Comparison of ENCODE assay signal across 9 cellular contexts in the genomic region with DNA sequence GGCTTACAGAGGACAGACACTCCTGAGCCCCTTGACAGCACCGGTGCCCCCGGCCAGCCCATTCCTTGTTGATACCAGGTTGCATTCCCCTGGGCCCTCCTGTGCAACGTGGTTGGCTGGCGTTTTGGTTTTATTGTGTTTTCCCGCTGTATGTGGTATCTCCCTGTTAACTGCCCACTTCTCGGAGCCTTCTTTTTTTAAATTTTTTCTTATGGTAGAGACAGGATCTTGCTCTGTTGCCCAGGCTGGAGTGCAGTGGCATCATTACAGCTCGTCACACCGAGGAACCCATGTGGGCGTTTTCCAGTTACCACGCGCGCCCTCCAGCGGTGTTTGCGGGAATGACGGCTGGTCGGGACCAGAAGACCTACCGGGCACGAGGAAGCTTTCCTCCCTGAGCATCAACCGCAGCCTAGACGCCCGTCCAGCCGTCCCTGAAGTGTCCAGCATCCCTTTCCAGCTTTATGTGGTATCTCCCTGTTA. TPM values are rescaled to one million over a fixed set of nuclear protein-coding genes. Genes with fewer than 3 reads are reported as not detected.
DNase-seq lines count a peak whose midpoint lies in the region; ATAC-seq and TF ChIP-seq lines count a peak whose summit lies in the region.
"Had no signal": no experiment of that assay in that cellular context is flagged by ENCODE, and none has a peak within 500 bp of the region (broad histone marks: within the 10 kb centered on the region; RNA-seq: fewer than 3 reads in every experiment).

No MANE protein-coding gene starts in this region.

- in situ Hi-C loops in GM13977 (cut with MboI; ENCODE audit: low pct_unique_long_range_greater_than_20kb, low sequenced_read_pairs, unreplicated experiment): no loop called here

- TF ChIP-seq CTCF in AG04449 (IDR thresholded peaks at IDR 0.05; ENCODE audit: insufficient read depth, low read length, missing control alignments): peak; percentile 63
- peak; percentile 84 for TF ChIP-seq CTCF in GM13977 (IDR thresholded peaks at IDR 0.05; ENCODE audit: extremely low read depth, insufficient read depth, missing control alignments)
- TF ChIP-seq CTCF in endodermal cell (conservative IDR thresholded peaks at IDR 0.05): peak; percentile 76
- peak; percentile 45 to 58 (median 54) for TF ChIP-seq CTCF in nephron (IDR thresholded peaks at IDR 0.05; ENCODE audit: unreplicated experiment in 3 of 3)
- TF ChIP-seq CTCF in thoracic aorta (IDR thresholded peaks at IDR 0.05): peak; percentile 51

- H3K4me1 Mint-ChIP-seq in activated CD8-positive, alpha-beta T cell treated with anti-CD3 and anti-CD28 coated beads, Interleukin-2, amount 10 ng/mL, durations not matched to agents 7 days and 5 days (ENCODE audit: low read depth): peaks cover 21% of the 10 kb centered on the region
- H3K4me1 Mint-ChIP-seq in endodermal cell: no peaks in the 10 kb centered on the region
- H3K4me1 Mint-ChIP-seq in nephron: peaks cover 8% of the 10 kb centered on the region

- ATAC-seq in activated CD8-positive, alpha-beta T cell treated with anti-CD3 and anti-CD28 coated beads, Interleukin-2, amount 10 ng/mL, durations not matched to agents 7 days and 5 days: peak; percentile 61
- ATAC-seq in thoracic aorta (ENCODE audit: insufficient number of reproducible peaks, low FRiP score, low read depth) (no peak), HG02840 (IDR thresholded peaks at IDR 0.05; ENCODE audit: low FRiP score, unreplicated experiment) (no peak)

- H3K36me3 Mint-ChIP-seq in activated CD8-positive, alpha-beta T cell treated with anti-CD3 and anti-CD28 coated beads, Interleukin-2, amount 10 ng/mL, durations not matched to agents 7 days and 5 days (ENCODE audit: low read depth): no peaks in the 10 kb centered on the region
- no peaks in the 10 kb centered on the region for H3K36me3 Mint-ChIP-seq in endodermal cell (ENCODE audit: low read depth)
- no peaks in the 10 kb centered on the region for H3K36me3 Mint-ChIP-seq in nephron (ENCODE audit: low read depth)

- H3K9me3 Mint-ChIP-seq in activated CD8-positive, alpha-beta T cell treated with anti-CD3 and anti-CD28 coated beads, Interleukin-2, amount 10 ng/mL, durations not matched to agents 7 days and 5 days (ENCODE audit: insufficient read depth): no peaks in the 10 kb centered on the region
- peaks cover 16% of the 10 kb centered on the region for H3K9me3 Mint-ChIP-seq in endodermal cell
- H3K9me3 Mint-ChIP-seq in nephron: peaks cover 3% of the 10 kb centered on the region

- POLR2A ChIA-PET in AG04449 (lab: Yijun Ruan, JAX): interaction anchor here (1.0 kb wide), 1 partner anchor 18 kb away, joined by 3 read pairs; no protein-coding TSS in a partner anchor
- POLR2A ChIA-PET in activated CD8-positive, alpha-beta T cell treated with anti-CD3 and anti-CD28 coated beads, Interleukin-2, amount 10 ng/mL, durations not matched to agents 7 days and 5 days (lab: Charles Lee): interaction anchor here (0.7 to 1.3 kb wide), 2 partner anchors 16 to 20 kb away, joined by 3 to 6 read pairs; a partner anchor contains a TSS

- 60 to 70% methylated on average over 22 of the region's 22 CpGs for WGBS in endodermal cell (ENCODE audit: insufficient coverage in 1 of 2, insufficient read length in 1 of 2), 2 experiments

- H3K4me3 ChIP-seq in AG04449 (ENCODE audit: low read depth, low read length) (no peak overlapping the region), endodermal cell (ENCODE audit: low read length) (no peak overlapping the region), thoracic aorta (no peak overlapping the region)

- no peak overlapping the region for H3K9ac ChIP-seq in endodermal cell (ENCODE audit: extremely low read depth, low read length, poor library complexity, severe bottlenecking)

- H3K27ac Mint-ChIP-seq in activated CD8-positive, alpha-beta T cell treated with anti-CD3 and anti-CD28 coated beads, Interleukin-2, amount 10 ng/mL, durations not matched to agents 7 days and 5 days: peak overlapping the region; percentile 86
- H3K27ac Mint-ChIP-seq in endodermal cell (no peak overlapping the region), nephron (no peak overlapping the region)

- H3K4me1 ChIP-seq in endodermal cell (ENCODE audit: control insufficient read depth, insufficient read depth, low read length) (no peaks in the 10 kb centered on the region), thoracic aorta (ENCODE audit: control insufficient read depth in 1 of 2, low read depth in 2 of 2) (peaks cover 0 to 9% of the 10 kb centered on the region in 2 donors)

- peaks cover 11% of the 10 kb centered on the region for H3K27me3 Mint-ChIP-seq in activated CD8-positive, alpha-beta T cell treated with anti-CD3 and anti-CD28 coated beads, Interleukin-2, amount 10 ng/mL, durations not matched to agents 7 days and 5 days (ENCODE audit: low read depth)
- H3K27me3 Mint-ChIP-seq in endodermal cell (ENCODE audit: insufficient read depth): peaks cover 5% of the 10 kb centered on the region
- H3K27me3 Mint-ChIP-seq in nephron (ENCODE audit: low read depth): peaks cover 32% of the 10 kb centered on the region

- DNase-seq in AG04449 (ENCODE audit: low read depth, low spot score) (no peak), GM13977 (ENCODE audit: low spot score) (peak; percentile 80), NCI-H774 (lab: John Stamatoyannopoulos, UW) (peak; percentile 46), endodermal cell (peak; percentile 94), thoracic aorta (ENCODE audit: low spot score) (no peak)
- peak; percentile 87 for DNase-seq in activated CD8-positive, alpha-beta T cell treated with anti-CD3 and anti-CD28 coated beads, Interleukin-2, amount 10 ng/mL, durations not matched to agents 7 days and 5 days

- H3K36me3 ChIP-seq in endodermal cell (ENCODE audit: control insufficient read depth, insufficient read depth, low read length): no peaks in the 10 kb centered on the region
- H3K36me3 ChIP-seq in thoracic aorta: no peaks in the 10 kb centered on the region

- H3K4me3 Mint-ChIP-seq in activated CD8-positive, alpha-beta T cell treated with anti-CD3 and anti-CD28 coated beads, Interleukin-2, amount 10 ng/mL, durations not matched to agents 7 days and 5 days: peak overlapping the region; percentile 40
- H3K4me3 Mint-ChIP-seq in endodermal cell: no peak overlapping the region
- peak overlapping the region in 1 of 3 experiments; percentile 38 for H3K4me3 Mint-ChIP-seq in nephron

- H3K9me3 ChIP-seq in endodermal cell (ENCODE audit: control insufficient read depth, low read length): peaks cover 10% of the 10 kb centered on the region
- H3K9me3 ChIP-seq in thoracic aorta: no peaks in the 10 kb centered on the region

- H3K27me3 ChIP-seq in endodermal cell (ENCODE audit: control insufficient read depth, insufficient read depth, low read length, poor library complexity, severe bottlenecking): no peaks in the 10 kb centered on the region
- H3K27me3 ChIP-seq in thoracic aorta (replicated peaks; ENCODE audit: insufficient read depth): no peaks in the 10 kb centered on the region

- CTCF ChIA-PET in AG04449 (lab: Yijun Ruan, JAX): interaction anchor here (1.1 to 8.7 kb wide), 22 partner anchors 8 to 267 kb away, joined by 3 to 90 read pairs (median 5); a partner anchor contains a TSS
- CTCF ChIA-PET in activated CD8-positive, alpha-beta T cell treated with anti-CD3 and anti-CD28 coated beads, Interleukin-2, amount 10 ng/mL, durations not matched to agents 7 days and 5 days (lab: Charles Lee): interaction anchor here (0.6 to 7.2 kb wide), 21 partner anchors 9 to 297 kb away, joined by 3 to 75 read pairs (median 8); a partner anchor contains a TSS

- no peak overlapping the region for H3K27ac ChIP-seq in endodermal cell (ENCODE audit: low read depth, low read length)
- no peak overlapping the region for H3K27ac ChIP-seq in thoracic aorta

RNA-seq across cellular contexts. Expression of a gene that starts 16.9 kb away (rescaled TPM):
- 10 to 100 TPM; 25.6 to 26.0 TPM for total RNA-seq in activated CD8-positive, alpha-beta T cell treated with anti-CD3 and anti-CD28 coated beads, Interleukin-2, amount 10 ng/mL, durations not matched to agents 7 days and 5 days
- 10 to 100 TPM; 14.9 to 17.1 TPM for total RNA-seq in endodermal cell
- polyA plus RNA-seq in endodermal cell (2013, experiment 1 of 2): 24.1 TPM
- polyA plus RNA-seq in endodermal cell (2013, experiment 2 of 2): 25.0 TPM
- total RNA-seq in thoracic aorta: 10 to 100 TPM; 19.3 to 23.2 TPM

RNA-seq across cellular contexts. Expression of a gene that starts 55.7 kb away (rescaled TPM):
- total RNA-seq in activated CD8-positive, alpha-beta T cell treated with anti-CD3 and anti-CD28 coated beads, Interleukin-2, amount 10 ng/mL, durations not matched to agents 7 days and 5 days: not detected
- total RNA-seq in endodermal cell (under 1 TPM in 1 of 2 donors, not detected in 1; 0.13 TPM), thoracic aorta (not detected)
- 15.6 TPM for polyA plus RNA-seq in endodermal cell (2013, experiment 1 of 2)
- polyA plus RNA-seq in endodermal cell (2013, experiment 2 of 2): 11.1 TPM
- total RNA-seq: skeletal muscle tissue had no signal

Comparison
In these comparisons a context has a peak if more than half of its experiments do, and no peak if none do; other contexts are left out.
1. DNase-seq: peak in GM13977 (single experiment), NCI-H774 (single experiment), activated CD8-positive, alpha-beta T cell treated with anti-CD3 and anti-CD28 coated beads, Interleukin-2, amount 10 ng/mL, durations not matched to agents 7 days and 5 days (single experiment) and endodermal cell (single experiment); none in AG04449 (single experiment) and thoracic aorta (single experiment).
2. Peak in every context shown above with its lines, with median percentiles within 50 percentile points of each other: CTCF ChIP-seq.